1 cellular context compared by ENCODE assay signal in the genomic region with DNA sequence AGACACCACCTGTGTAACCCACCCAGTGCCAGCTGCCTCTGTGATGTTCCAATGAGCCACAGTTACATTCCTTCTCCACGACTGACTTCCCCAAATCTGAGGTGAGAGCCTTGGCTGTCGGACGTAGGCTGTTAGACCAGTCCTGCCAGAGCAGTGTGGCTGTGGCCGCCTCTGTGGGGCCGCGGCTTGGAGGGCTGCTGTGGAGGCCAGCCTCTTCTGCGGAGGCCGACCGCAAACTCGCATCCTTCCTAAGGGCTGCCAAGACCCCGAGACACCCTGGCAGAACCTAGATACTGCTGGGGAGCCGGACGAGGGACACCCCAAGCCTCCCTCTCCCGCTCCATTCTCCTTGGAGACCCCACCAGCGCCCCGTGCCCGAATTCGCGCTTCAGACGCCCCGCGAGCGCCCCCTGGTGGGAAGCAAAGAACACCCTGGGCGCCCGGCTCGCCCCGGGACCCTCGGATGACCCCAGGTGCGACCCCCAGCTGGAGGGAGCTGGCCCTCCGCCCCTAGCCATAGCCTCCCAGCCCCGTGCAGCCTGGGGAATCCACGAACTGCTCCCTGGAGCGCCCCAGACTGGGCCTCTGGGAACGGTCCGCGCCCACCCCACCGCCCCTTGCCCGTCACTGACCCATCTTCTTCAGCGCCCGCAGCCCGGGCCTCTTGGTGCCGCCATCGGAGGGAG.
TF ChIP-seq lines count a peak whose summit lies in the region.

No MANE protein-coding gene starts in this region.

TF ChIP-seq in K562, 482 proteins besides CTCF, POLR2A, EP300 and RAD21 (continues in another document):
- TF ChIP-seq, protein P1, sequence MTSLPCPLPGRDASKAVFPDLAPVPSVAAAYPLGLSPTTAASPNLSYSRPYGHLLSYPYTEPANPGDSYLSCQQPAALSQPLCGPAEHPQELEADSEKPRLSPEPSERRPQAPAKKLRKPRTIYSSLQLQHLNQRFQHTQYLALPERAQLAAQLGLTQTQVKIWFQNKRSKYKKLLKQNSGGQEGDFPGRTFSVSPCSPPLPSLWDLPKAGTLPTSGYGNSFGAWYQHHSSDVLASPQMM (CRISPR knock-in tag; IDR thresholded peaks at IDR 0.05): no peak
- peak; percentile 21; the same call in 1 of the 2 replicates for TF ChIP-seq STAG1 (CRISPR knock-in tag; IDR thresholded peaks at IDR 0.05; ENCODE audit: borderline replicate concordance)
- no peak for TF ChIP-seq EZH2 (IDR thresholded peaks at IDR 0.05; ENCODE audit: borderline replicate concordance, low read depth, low read length)
- peak; percentile 31 for TF ChIP-seq BRD9 (IDR thresholded peaks at IDR 0.05; ENCODE audit: low read depth, partially characterized antibody)
- TF ChIP-seq ZEB2 (IDR thresholded peaks at IDR 0.05): no peak
- TF ChIP-seq RB1 (IDR thresholded peaks at IDR 0.05; ENCODE audit: low read depth): peak; percentile 17; the same call in 1 of the 2 replicates
- TF ChIP-seq, protein P2, sequence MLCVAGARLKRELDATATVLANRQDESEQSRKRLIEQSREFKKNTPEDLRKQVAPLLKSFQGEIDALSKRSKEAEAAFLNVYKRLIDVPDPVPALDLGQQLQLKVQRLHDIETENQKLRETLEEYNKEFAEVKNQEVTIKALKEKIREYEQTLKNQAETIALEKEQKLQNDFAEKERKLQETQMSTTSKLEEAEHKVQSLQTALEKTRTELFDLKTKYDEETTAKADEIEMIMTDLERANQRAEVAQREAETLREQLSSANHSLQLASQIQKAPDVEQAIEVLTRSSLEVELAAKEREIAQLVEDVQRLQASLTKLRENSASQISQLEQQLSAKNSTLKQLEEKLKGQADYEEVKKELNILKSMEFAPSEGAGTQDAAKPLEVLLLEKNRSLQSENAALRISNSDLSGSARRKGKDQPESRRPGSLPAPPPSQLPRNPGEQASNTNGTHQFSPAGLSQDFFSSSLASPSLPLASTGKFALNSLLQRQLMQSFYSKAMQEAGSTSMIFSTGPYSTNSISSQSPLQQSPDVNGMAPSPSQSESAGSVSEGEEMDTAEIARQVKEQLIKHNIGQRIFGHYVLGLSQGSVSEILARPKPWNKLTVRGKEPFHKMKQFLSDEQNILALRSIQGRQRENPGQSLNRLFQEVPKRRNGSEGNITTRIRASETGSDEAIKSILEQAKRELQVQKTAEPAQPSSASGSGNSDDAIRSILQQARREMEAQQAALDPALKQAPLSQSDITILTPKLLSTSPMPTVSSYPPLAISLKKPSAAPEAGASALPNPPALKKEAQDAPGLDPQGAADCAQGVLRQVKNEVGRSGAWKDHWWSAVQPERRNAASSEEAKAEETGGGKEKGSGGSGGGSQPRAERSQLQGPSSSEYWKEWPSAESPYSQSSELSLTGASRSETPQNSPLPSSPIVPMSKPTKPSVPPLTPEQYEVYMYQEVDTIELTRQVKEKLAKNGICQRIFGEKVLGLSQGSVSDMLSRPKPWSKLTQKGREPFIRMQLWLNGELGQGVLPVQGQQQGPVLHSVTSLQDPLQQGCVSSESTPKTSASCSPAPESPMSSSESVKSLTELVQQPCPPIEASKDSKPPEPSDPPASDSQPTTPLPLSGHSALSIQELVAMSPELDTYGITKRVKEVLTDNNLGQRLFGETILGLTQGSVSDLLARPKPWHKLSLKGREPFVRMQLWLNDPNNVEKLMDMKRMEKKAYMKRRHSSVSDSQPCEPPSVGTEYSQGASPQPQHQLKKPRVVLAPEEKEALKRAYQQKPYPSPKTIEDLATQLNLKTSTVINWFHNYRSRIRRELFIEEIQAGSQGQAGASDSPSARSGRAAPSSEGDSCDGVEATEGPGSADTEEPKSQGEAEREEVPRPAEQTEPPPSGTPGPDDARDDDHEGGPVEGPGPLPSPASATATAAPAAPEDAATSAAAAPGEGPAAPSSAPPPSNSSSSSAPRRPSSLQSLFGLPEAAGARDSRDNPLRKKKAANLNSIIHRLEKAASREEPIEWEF (CRISPR knock-in tag; IDR thresholded peaks at IDR 0.05): no peak
- TF ChIP-seq, protein P3, sequence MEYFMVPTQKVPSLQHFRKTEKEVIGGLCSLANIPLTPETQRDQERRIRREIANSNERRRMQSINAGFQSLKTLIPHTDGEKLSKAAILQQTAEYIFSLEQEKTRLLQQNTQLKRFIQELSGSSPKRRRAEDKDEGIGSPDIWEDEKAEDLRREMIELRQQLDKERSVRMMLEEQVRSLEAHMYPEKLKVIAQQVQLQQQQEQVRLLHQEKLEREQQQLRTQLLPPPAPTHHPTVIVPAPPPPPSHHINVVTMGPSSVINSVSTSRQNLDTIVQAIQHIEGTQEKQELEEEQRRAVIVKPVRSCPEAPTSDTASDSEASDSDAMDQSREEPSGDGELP (CRISPR knock-in tag; IDR thresholded peaks at IDR 0.05; ENCODE audit: borderline replicate concordance): 0 out of 2 replicates have a peak, but pooled peaks have one; percentile 26
- peak; percentile 25 for TF ChIP-seq SAP30 (IDR thresholded peaks at IDR 0.05; ENCODE audit: borderline replicate concordance, insufficient read depth, low read depth, low read length, poor library complexity, severe bottlenecking)
- TF ChIP-seq XRCC4 (IDR thresholded peaks at IDR 0.05; ENCODE audit: extremely low read depth, insufficient read depth, insufficient read length): no peak
- no peak for TF ChIP-seq KLF6 (CRISPR knock-in tag; IDR thresholded peaks at IDR 0.05; ENCODE audit: borderline replicate concordance)
- TF ChIP-seq MYC (IDR thresholded peaks at IDR 0.05; ENCODE audit: low read depth, low read length): no peak
- TF ChIP-seq MYC (CRISPR knock-in tag; IDR thresholded peaks at IDR 0.05; ENCODE audit: borderline replicate concordance, low read depth): peak; percentile 66; the same call in 1 of the 2 replicates
- no peak for TF ChIP-seq HEY1 (CRISPR knock-in tag; IDR thresholded peaks at IDR 0.05; ENCODE audit: borderline replicate concordance)
- no peak for TF ChIP-seq ZKSCAN1 (IDR thresholded peaks at IDR 0.05; ENCODE audit: low read depth, low read length)
- no peak for TF ChIP-seq CREM (IDR thresholded peaks at IDR 0.05; ENCODE audit: low read depth)
- no peak for TF ChIP-seq C11orf30 (IDR thresholded peaks at IDR 0.05; ENCODE audit: low read depth)
- no peak for TF ChIP-seq TAF7 (tag; IDR thresholded peaks at IDR 0.05)
- TF ChIP-seq NR3C1 (CRISPR knock-in tag; IDR thresholded peaks at IDR 0.05): no peak
- TF ChIP-seq CTBP1 (IDR thresholded peaks at IDR 0.05; ENCODE audit: borderline replicate concordance): 0 out of 2 replicates have a peak, but pooled peaks have one; percentile 38
- 0 out of 2 replicates have a peak, but pooled peaks have one; percentile 42 for TF ChIP-seq CXXC5 (CRISPR knock-in tag; IDR thresholded peaks at IDR 0.05)
- TF ChIP-seq ZNF133 (CRISPR knock-in tag; IDR thresholded peaks at IDR 0.05): no peak
- TF ChIP-seq, protein P4, sequence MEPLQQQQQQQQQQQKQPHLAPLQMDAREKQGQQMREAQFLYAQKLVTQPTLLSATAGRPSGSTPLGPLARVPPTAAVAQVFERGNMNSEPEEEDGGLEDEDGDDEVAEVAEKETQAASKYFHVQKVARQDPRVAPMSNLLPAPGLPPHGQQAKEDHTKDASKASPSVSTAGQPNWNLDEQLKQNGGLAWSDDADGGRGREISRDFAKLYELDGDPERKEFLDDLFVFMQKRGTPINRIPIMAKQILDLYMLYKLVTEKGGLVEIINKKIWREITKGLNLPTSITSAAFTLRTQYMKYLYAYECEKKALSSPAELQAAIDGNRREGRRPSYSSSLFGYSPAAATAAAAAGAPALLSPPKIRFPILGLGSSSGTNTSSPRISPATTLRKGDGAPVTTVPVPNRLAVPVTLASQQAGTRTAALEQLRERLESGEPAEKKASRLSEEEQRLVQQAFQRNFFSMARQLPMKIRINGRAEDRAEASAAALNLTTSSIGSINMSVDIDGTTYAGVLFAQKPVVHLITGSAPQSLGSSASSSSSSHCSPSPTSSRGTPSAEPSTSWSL (CRISPR knock-in tag; IDR thresholded peaks at IDR 0.05; ENCODE audit: borderline replicate concordance): no peak
- TF ChIP-seq MEF2D (tag; conservative IDR thresholded peaks at IDR 0.05; ENCODE audit: low read depth): no peak
- no peak for TF ChIP-seq CBFA2T3 (IDR thresholded peaks at IDR 0.05)
- TF ChIP-seq, protein P5, sequence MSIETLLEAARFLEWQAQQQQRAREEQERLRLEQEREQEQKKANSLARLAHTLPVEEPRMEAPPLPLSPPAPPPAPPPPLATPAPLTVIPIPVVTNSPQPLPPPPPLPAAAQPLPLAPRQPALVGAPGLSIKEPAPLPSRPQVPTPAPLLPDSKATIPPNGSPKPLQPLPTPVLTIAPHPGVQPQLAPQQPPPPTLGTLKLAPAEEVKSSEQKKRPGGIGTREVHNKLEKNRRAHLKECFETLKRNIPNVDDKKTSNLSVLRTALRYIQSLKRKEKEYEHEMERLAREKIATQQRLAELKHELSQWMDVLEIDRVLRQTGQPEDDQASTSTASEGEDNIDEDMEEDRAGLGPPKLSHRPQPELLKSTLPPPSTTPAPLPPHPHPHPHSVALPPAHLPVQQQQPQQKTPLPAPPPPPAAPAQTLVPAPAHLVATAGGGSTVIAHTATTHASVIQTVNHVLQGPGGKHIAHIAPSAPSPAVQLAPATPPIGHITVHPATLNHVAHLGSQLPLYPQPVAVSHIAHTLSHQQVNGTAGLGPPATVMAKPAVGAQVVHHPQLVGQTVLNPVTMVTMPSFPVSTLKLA (conservative IDR thresholded peaks at IDR 0.05): 0 out of 4 replicates have a peak, but pooled peaks of 1 of the 2 experiments have one; percentile 28
- no peak for TF ChIP-seq ERF (CRISPR knock-in tag; IDR thresholded peaks at IDR 0.05)
- TF ChIP-seq TEAD2 (tag; IDR thresholded peaks at IDR 0.05): no peak
- TF ChIP-seq MTA3 (IDR thresholded peaks at IDR 0.05; ENCODE audit: borderline replicate concordance): peak; percentile 65; the same call in 1 of the 2 replicates
- TF ChIP-seq ZNF699 (CRISPR knock-in tag; IDR thresholded peaks at IDR 0.05; ENCODE audit: insufficient replicate concordance): no peak
- no peak for TF ChIP-seq BRD4 (IDR thresholded peaks at IDR 0.05)
- no peak for TF ChIP-seq CBFA2T2 (conservative IDR thresholded peaks at IDR 0.05)
- TF ChIP-seq, protein P6, sequence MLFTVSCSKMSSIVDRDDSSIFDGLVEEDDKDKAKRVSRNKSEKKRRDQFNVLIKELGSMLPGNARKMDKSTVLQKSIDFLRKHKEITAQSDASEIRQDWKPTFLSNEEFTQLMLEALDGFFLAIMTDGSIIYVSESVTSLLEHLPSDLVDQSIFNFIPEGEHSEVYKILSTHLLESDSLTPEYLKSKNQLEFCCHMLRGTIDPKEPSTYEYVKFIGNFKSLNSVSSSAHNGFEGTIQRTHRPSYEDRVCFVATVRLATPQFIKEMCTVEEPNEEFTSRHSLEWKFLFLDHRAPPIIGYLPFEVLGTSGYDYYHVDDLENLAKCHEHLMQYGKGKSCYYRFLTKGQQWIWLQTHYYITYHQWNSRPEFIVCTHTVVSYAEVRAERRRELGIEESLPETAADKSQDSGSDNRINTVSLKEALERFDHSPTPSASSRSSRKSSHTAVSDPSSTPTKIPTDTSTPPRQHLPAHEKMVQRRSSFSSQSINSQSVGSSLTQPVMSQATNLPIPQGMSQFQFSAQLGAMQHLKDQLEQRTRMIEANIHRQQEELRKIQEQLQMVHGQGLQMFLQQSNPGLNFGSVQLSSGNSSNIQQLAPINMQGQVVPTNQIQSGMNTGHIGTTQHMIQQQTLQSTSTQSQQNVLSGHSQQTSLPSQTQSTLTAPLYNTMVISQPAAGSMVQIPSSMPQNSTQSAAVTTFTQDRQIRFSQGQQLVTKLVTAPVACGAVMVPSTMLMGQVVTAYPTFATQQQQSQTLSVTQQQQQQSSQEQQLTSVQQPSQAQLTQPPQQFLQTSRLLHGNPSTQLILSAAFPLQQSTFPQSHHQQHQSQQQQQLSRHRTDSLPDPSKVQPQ (CRISPR knock-in tag; IDR thresholded peaks at IDR 0.05; ENCODE audit: borderline replicate concordance): no peak
- TF ChIP-seq, protein P7, sequence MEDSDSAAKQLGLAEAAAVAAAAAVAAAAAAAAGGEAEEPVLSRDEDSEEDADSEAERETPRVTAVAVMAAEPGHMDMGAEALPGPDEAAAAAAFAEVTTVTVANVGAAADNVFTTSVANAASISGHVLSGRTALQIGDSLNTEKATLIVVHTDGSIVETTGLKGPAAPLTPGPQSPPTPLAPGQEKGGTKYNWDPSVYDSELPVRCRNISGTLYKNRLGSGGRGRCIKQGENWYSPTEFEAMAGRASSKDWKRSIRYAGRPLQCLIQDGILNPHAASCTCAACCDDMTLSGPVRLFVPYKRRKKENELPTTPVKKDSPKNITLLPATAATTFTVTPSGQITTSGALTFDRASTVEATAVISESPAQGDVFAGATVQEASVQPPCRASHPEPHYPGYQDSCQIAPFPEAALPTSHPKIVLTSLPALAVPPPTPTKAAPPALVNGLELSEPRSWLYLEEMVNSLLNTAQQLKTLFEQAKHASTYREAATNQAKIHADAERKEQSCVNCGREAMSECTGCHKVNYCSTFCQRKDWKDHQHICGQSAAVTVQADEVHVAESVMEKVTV (CRISPR knock-in tag; IDR thresholded peaks at IDR 0.05): peak; percentile 32; the same call in 1 of the 2 replicates
- peak; percentile 71; the same call in 1 of the 2 replicates for TF ChIP-seq GATAD2B (IDR thresholded peaks at IDR 0.05; ENCODE audit: borderline replicate concordance)
- no peak for TF ChIP-seq TSC22D4 (tag; IDR thresholded peaks at IDR 0.05)
- TF ChIP-seq DDX20 (tag; IDR thresholded peaks at IDR 0.05; ENCODE audit: low read depth): no peak
- TF ChIP-seq PHB (CRISPR knock-in tag; IDR thresholded peaks at IDR 0.05): no peak
- TF ChIP-seq ZNF764 (CRISPR knock-in tag; IDR thresholded peaks at IDR 0.05; ENCODE audit: low read depth): no peak
- TF ChIP-seq TFAM (CRISPR knock-in tag; conservative IDR thresholded peaks at IDR 0.05): no peak
- TF ChIP-seq, protein P8, sequence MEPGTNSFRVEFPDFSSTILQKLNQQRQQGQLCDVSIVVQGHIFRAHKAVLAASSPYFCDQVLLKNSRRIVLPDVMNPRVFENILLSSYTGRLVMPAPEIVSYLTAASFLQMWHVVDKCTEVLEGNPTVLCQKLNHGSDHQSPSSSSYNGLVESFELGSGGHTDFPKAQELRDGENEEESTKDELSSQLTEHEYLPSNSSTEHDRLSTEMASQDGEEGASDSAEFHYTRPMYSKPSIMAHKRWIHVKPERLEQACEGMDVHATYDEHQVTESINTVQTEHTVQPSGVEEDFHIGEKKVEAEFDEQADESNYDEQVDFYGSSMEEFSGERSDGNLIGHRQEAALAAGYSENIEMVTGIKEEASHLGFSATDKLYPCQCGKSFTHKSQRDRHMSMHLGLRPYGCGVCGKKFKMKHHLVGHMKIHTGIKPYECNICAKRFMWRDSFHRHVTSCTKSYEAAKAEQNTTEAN (CRISPR knock-in tag; IDR thresholded peaks at IDR 0.05): no peak
- TF ChIP-seq TRIM24 (IDR thresholded peaks at IDR 0.05): no peak
- TF ChIP-seq MEF2A (IDR thresholded peaks at IDR 0.05; ENCODE audit: control insufficient read depth, low read depth, low read length): no peak
- no peak for TF ChIP-seq NFE2 (IDR thresholded peaks at IDR 0.05; ENCODE audit: low read depth)
- TF ChIP-seq CREB1 (IDR thresholded peaks at IDR 0.05): no peak
- TF ChIP-seq CREB1 (CRISPR knock-in tag; IDR thresholded peaks at IDR 0.05): no peak
- TF ChIP-seq CEBPB (tag; IDR thresholded peaks at IDR 0.05): no peak
